Comparison of ENCODE assay signal across 8 cellular contexts in genomic region chr7:21426286-21426957, GRCh38. TPM values are rescaled to one million over a fixed set of nuclear protein-coding genes. Genes with fewer than 3 reads are reported as not detected.
DNase-seq lines count a peak whose midpoint lies in the region; ATAC-seq, FAIRE-seq and TF ChIP-seq lines count a peak whose summit lies in the region.

No MANE protein-coding gene starts in this region.

- peak overlapping the region; percentile 88 for H2AFZ ChIP-seq in GM12878 (ENCODE audit: control insufficient read depth, low read depth, low read length)

- SMC1A ChIA-PET in GM12878 (lab: Charles Lee; ENCODE audit: uncharacterized antibody, unreplicated experiment), result interaction anchor here (0.6 to 2.4 kb wide), 15 partner anchors 11 to 164 kb away, joined by 3 to 14 read pairs (median 4); no protein-coding TSS in a partner anchor

- TF ChIP-seq CTCF in BE2C (IDR thresholded peaks at IDR 0.05; ENCODE audit: low read depth, low read length) (no peak), GM12878 (IDR thresholded peaks at IDR 0.05 in 2 of 3, conservative IDR thresholded peaks at IDR 0.05 in 1 of 3; ENCODE audit: control insufficient read depth in 2 of 3, extremely low read depth in 1 of 3, insufficient read depth in 1 of 3, low read depth in 3 of 3, low read length in 3 of 3) (no peak)

- POLR2A ChIA-PET in GM12878 (lab: Charles Lee), result interaction anchor here (0.5 to 4.0 kb wide), 13 partner anchors 12 to 649 kb away, joined by 3 to 53 read pairs (median 5); no protein-coding TSS in a partner anchor

- intact Hi-C loops in GM12878 (cut with micrococcal nuclease; ENCODE audit: unreplicated experiment), result loop anchor here (2.0 to 5.0 kb wide), 2 partner anchors 124 to 170 kb away; no protein-coding TSS in a partner anchor

- TF ChIP-seq EP300 in GM12878 (IDR thresholded peaks at IDR 0.05; ENCODE audit: borderline replicate concordance in 1 of 2, control insufficient read depth in 1 of 2, low read depth in 2 of 2, low read length in 2 of 2), result no peak

- H3K36me3 ChIP-seq in BE2C (no peaks in the 10 kb centered on the region), GM12878 (ENCODE audit: control insufficient read depth in 2 of 2, insufficient read depth in 2 of 2, low read length in 1 of 2) (peaks cover 0 to 4% of the 10 kb centered on the region in 2 experiments; a peak in 1 of 4 replicates)

- no TSS peak for BruUV-seq in GM12878 (replicated peaks; lab: Mats Ljungman, UMichigan)

- TF ChIP-seq POLR2A in GM12878 (IDR thresholded peaks at IDR 0.05; ENCODE audit: low read depth, low read length), result no peak

- FAIRE-seq in GM12878 (lab: Jason Lieb, UNC), result no peak

- 18% methylated on average over 13 of the region's 13 CpGs for WGBS in GM12878 (ENCODE audit: insufficient coverage, insufficient replicate concordance, low lambda C conversion rate, missing lambda C conversion rate)

- H3K27ac ChIP-seq in GM12878 (ENCODE audit: control insufficient read depth, insufficient read depth), result peak overlapping the region; percentile 50

- peak overlapping the region; percentile 65; the same call in 1 of the 2 replicates for H3K9ac ChIP-seq in GM12878 (ENCODE audit: control insufficient read depth, insufficient read depth, low read length)

- in situ Hi-C loops in GM12878 (cut with MboI), result no loop called here

- DNase-seq in BE2C (no peak), HT-29 (ENCODE audit: low spot score) (peak; percentile 61), GM12878 (ENCODE audit: low read depth, low spot score) (no peak), memory B cell (ENCODE audit: low spot score in 2 of 2) (no peak), SHP77 treated with DMSO at 0.1 percent for 48 hours (lab: John Stamatoyannopoulos, UW) (no peak), occipital lobe (lab: John Stamatoyannopoulos, UW) (no peak)

- H3K36me3 Mint-ChIP-seq in memory B cell, result peaks cover 15% of the 10 kb centered on the region

- no peak for TF ChIP-seq RAD21 in GM12878 (IDR thresholded peaks at IDR 0.05; ENCODE audit: insufficient read depth, low read depth, low read length)

- peak overlapping the region; percentile 97 for H3K27ac Mint-ChIP-seq in memory B cell

- H3K4me3 ChIP-seq in BE2C (ENCODE audit: low read depth, low read length) (peak overlapping the region; percentile 66), GM12878 (peak overlapping the region; percentile 58; the same call in 1 of the 2 replicates)

- peaks cover 23% of the 10 kb centered on the region for H3K4me1 Mint-ChIP-seq in memory B cell

- peaks cover 17% of the 10 kb centered on the region for H3K79me2 ChIP-seq in GM12878 (ENCODE audit: control insufficient read depth, insufficient read depth, low read length)

- CTCF ChIA-PET in GM12878 (lab: Yijun Ruan, JAX), result interaction anchor here (0.9 to 1.7 kb wide), 5 partner anchors 9 to 165 kb away, joined by 3 to 6 read pairs (median 4); no protein-coding TSS in a partner anchor

- no peaks in the 10 kb centered on the region for H3K27me3 ChIP-seq in BE2C
- H3K27me3 ChIP-seq in GM12878 (replicated peaks in 1 of 2; ENCODE audit: control insufficient read depth in 2 of 2, insufficient read depth in 2 of 2, low read length in 1 of 2), result no peaks in the 10 kb centered on the region

- no peaks in the 10 kb centered on the region for H3K27me3 Mint-ChIP-seq in memory B cell

- peak overlapping the region; percentile 96 for H3K4me2 ChIP-seq in GM12878 (ENCODE audit: control insufficient read depth, insufficient read depth)

- no peaks in the 10 kb centered on the region for H3K9me3 ChIP-seq in BE2C
- H3K9me3 ChIP-seq in GM12878 (replicated peaks; ENCODE audit: control insufficient read depth, insufficient read depth, low read length), result no peaks in the 10 kb centered on the region

- H4K20me1 ChIP-seq in GM12878 (ENCODE audit: control insufficient read depth, insufficient read depth), result no peaks in the 10 kb centered on the region

- RAD21 ChIA-PET in GM12878 (lab: Charles Lee; ENCODE audit: unreplicated experiment), result interaction anchor here (0.6 to 2.2 kb wide), 10 partner anchors 14 to 171 kb away, joined by 3 to 18 read pairs (median 6); no protein-coding TSS in a partner anchor

- peaks cover 4% of the 10 kb centered on the region for H3K4me1 ChIP-seq in BE2C
- peaks cover 15% of the 10 kb centered on the region for H3K4me1 ChIP-seq in GM12878 (ENCODE audit: control insufficient read depth, insufficient read depth, low read length)

- H3K9me3 Mint-ChIP-seq in memory B cell, result no peaks in the 10 kb centered on the region

- H3K4me3 Mint-ChIP-seq in memory B cell, result peak overlapping the region; percentile 100

- no peak for ATAC-seq in GM12878
- no peak for ATAC-seq in memory B cell (ENCODE audit: low read depth)
- no peak for ATAC-seq in GM21515 (IDR thresholded peaks at IDR 0.05; ENCODE audit: unreplicated experiment)
- ATAC-seq in GM19397 (IDR thresholded peaks at IDR 0.05; ENCODE audit: unreplicated experiment), result no peak

TF ChIP-seq in GM12878, 131 proteins besides CTCF, POLR2A, EP300 and RAD21 (continues in another document):
- TF ChIP-seq ZBTB11 (CRISPR knock-in tag; IDR thresholded peaks at IDR 0.05) (no peak), SMC3 (IDR thresholded peaks at IDR 0.05; ENCODE audit: borderline replicate concordance, low read length) (no peak), HDGF (IDR thresholded peaks at IDR 0.05) (no peak), POLR2AphosphoS5 (IDR thresholded peaks at IDR 0.05; ENCODE audit: low read length) (no peak), TCF12 (IDR thresholded peaks at IDR 0.05; ENCODE audit: low read depth, low read length) (0 out of 2 replicates have a peak, but pooled peaks have one; percentile 2), RB1 (IDR thresholded peaks at IDR 0.05; ENCODE audit: borderline replicate concordance) (no peak), FOXK2 (IDR thresholded peaks at IDR 0.05) (no peak), ETV6 (conservative IDR thresholded peaks at IDR 0.05 in 1 of 2, IDR thresholded peaks at IDR 0.05 in 1 of 2; ENCODE audit: borderline replicate concordance in 1 of 2, low read depth in 1 of 2) (no peak), JUNB (IDR thresholded peaks at IDR 0.05) (no peak), NKRF (conservative IDR thresholded peaks at IDR 0.05) (0 out of 2 replicates have a peak, but pooled peaks have one; percentile 74)

RNA-seq across cellular contexts. Expression of gene SP4, which starts 1.5 kb away (rescaled TPM):
- 3.0 TPM for polyA plus RNA-seq in BE2C (2012; ENCODE audit: insufficient read depth, insufficient read length, low read depth)
- total RNA-seq in HT-29 (2014; rRNA removed; shearing (Covaris generic)), result 4.5 and 5.5 TPM in 2 replicates
- 68.8 and 98.9 TPM in 2 replicates for total RNA-seq in GM12878 (2013; cell fraction: nucleolus; rRNA removed)
- total RNA-seq in GM12878 (2014; rRNA removed), result 23.7 and 28.9 TPM in 2 replicates
- total RNA-seq in GM12878 (2014; rRNA removed; fragmentation: Illumina TruSeq; extraction: Trizol), result 28.0 and 28.1 TPM in 2 replicates
- total RNA-seq in GM12878 (2021), result 19.2 and 19.9 TPM in 2 replicates
- 3.9 TPM for polyA plus RNA-seq in GM12878 (2011; ENCODE audit: low read depth)
- polyA plus RNA-seq in GM12878 (2011; rRNA removed), result 32.4 and 43.8 TPM in 2 replicates
- polyA plus RNA-seq in GM12878 (2011; cell fraction: cytosol; rRNA removed), result 17.3 and 17.9 TPM in 2 replicates
- polyA plus RNA-seq in GM12878 (2011; cell fraction: nucleus; rRNA removed), result 14.2 and 16.3 TPM in 2 replicates
- polyA plus RNA-seq in GM12878 (2012), result 5.1 and 6.1 TPM in 2 replicates
- 15.0 and 19.0 TPM in 2 replicates for polyA plus RNA-seq in GM12878 (2014; fragmentation: Illumina TruSeq; extraction: Trizol)
- 10 to 100 TPM in 1 of 2 experiments, 1 to 10 TPM in 1; 6.2 to 17.2 TPM for polyA plus RNA-seq in GM12878 (2014; fragmentation: Nextera tagmentation; extraction: Ambion mirVana)
- polyA plus RNA-seq in GM12878 (2014; rRNA removed), result 7.9 and 9.9 TPM in 2 replicates
- polyA plus RNA-seq in GM12878 (2016; fragmentation: Nextera tagmentation; extraction: Ambion mirVana), result 10 to 100 TPM; 12.4 to 14.8 TPM
- polyA minus RNA-seq in GM12878 (2011; rRNA and poly(A)+ RNA removed), result 94.7 and 100 TPM in 2 replicates
- 22.9 and 24.8 TPM in 2 replicates for polyA minus RNA-seq in GM12878 (2011; cell fraction: cytosol; rRNA and poly(A)+ RNA removed)
- polyA minus RNA-seq in GM12878 (2011; cell fraction: nucleus; rRNA and poly(A)+ RNA removed), result 65.0 and 89.4 TPM in 2 replicates
- 76.6 TPM for total RNA-seq in occipital lobe
